Comparison of ENCODE assay signal across 19 cellular contexts in genomic region chr3:146502887-146503458, GRCh38. TPM values are rescaled to one million over a fixed set of nuclear protein-coding genes. Genes with fewer than 3 reads are reported as not detected.
DNase-seq lines count a peak whose midpoint lies in the region; ATAC-seq and TF ChIP-seq lines count a peak whose summit lies in the region.
"Had no signal": no experiment of that assay in that cellular context is flagged by ENCODE, and none has a peak within 500 bp of the region (broad histone marks: within the 10 kb centered on the region; RNA-seq: fewer than 3 reads in every experiment).

No MANE protein-coding gene starts in this region.

- H4K20me1 ChIP-seq in HCT116 (ENCODE audit: insufficient read depth), result no peaks in the 10 kb centered on the region

- TF ChIP-seq CTCF in HCT116 (IDR thresholded peaks at IDR 0.05 in 2 of 3, conservative IDR thresholded peaks at IDR 0.05 in 1 of 3; ENCODE audit: borderline replicate concordance in 1 of 3, insufficient read depth in 1 of 3, low read depth in 2 of 3, low read length in 2 of 3) (no peak), esophagus squamous epithelium (IDR thresholded peaks at IDR 0.05) (no peak), progenitor cell of endocrine pancreas (IDR thresholded peaks at IDR 0.05; ENCODE audit: unreplicated experiment) (no peak), glutamatergic neuron (IDR thresholded peaks at IDR 0.05; ENCODE audit: partially characterized antibody, unreplicated experiment) (no peak)

- DNase-seq in HCT116 (ENCODE audit: low read depth, low spot score) (no peak), SJSA1 (ENCODE audit: low read depth in 1 of 2, low spot score in 2 of 2) (no peak), esophagus squamous epithelium (lab: John Stamatoyannopoulos, UW) (no peak), progenitor cell of endocrine pancreas (ENCODE audit: low spot score, unreplicated experiment) (no peak), glutamatergic neuron (no peak)
- DNase-seq in activated naive CD4-positive, alpha-beta T cell (lab: John Stamatoyannopoulos, UW), result no peak
- no peak for DNase-seq in activated CD8-positive, alpha-beta memory T cell treated with anti-CD3 and anti-CD28 coated beads, Interleukin-2, amount 50 U/mL, for 4 hours
- DNase-seq: activated CD8-positive, alpha-beta memory T cell treated with anti-CD3 and anti-CD28 coated beads for 24 hours; activated effector memory CD4-positive, alpha-beta T cell treated with anti-CD3 and anti-CD28 coated beads, Interleukin-2, amount 50 U/mL, for 16 hours; foreskin melanocyte; NCI-H510A had no signal

- peaks cover 30% of the 10 kb centered on the region for H3K4me1 Mint-ChIP-seq in progenitor cell of endocrine pancreas (ENCODE audit: low read depth)
- H3K4me1 Mint-ChIP-seq in glutamatergic neuron (ENCODE audit: low read depth, unreplicated experiment), result no peaks in the 10 kb centered on the region

- H3K9me3 Mint-ChIP-seq in progenitor cell of endocrine pancreas (ENCODE audit: low read depth), result peaks cover 10% of the 10 kb centered on the region
- no peaks in the 10 kb centered on the region for H3K9me3 Mint-ChIP-seq in glutamatergic neuron (ENCODE audit: unreplicated experiment)
- H3K9me3 Mint-ChIP-seq: memory B cell; stimulated activated effector memory CD8-positive, alpha-beta T cell treated with anti-CD3 and anti-CD28 coated beads, Interleukin-12 subunit alpha, Interleukin-12 subunit beta, amount 100 ng/mL, for 72 hours had no signal

- no peaks in the 10 kb centered on the region for H3K9me3 ChIP-seq in HCT116 (ENCODE audit: control insufficient read depth in 1 of 2, insufficient read depth in 1 of 2, low read depth in 1 of 2, low read length in 2 of 2)
- no peaks in the 10 kb centered on the region for H3K9me3 ChIP-seq in SJSA1 (replicated peaks)
- no peaks in the 10 kb centered on the region for H3K9me3 ChIP-seq in esophagus squamous epithelium
- H3K9me3 ChIP-seq: body of pancreas, neutrophil, upper lobe of left lung had no signal

- H3K27ac Mint-ChIP-seq in progenitor cell of endocrine pancreas, result peak overlapping the region; percentile 82
- no peak overlapping the region for H3K27ac Mint-ChIP-seq in glutamatergic neuron (ENCODE audit: unreplicated experiment)
- H3K27ac Mint-ChIP-seq: B cell; memory B cell; stimulated activated effector memory CD8-positive, alpha-beta T cell treated with anti-CD3 and anti-CD28 coated beads, Interleukin-12 subunit alpha, Interleukin-12 subunit beta, amount 100 ng/mL, for 72 hours had no signal

- peaks cover 7% of the 10 kb centered on the region for H3K36me3 Mint-ChIP-seq in progenitor cell of endocrine pancreas (ENCODE audit: insufficient read depth)
- no peaks in the 10 kb centered on the region for H3K36me3 Mint-ChIP-seq in glutamatergic neuron (ENCODE audit: unreplicated experiment)
- H3K36me3 Mint-ChIP-seq: memory B cell; stimulated activated effector memory CD8-positive, alpha-beta T cell treated with anti-CD3 and anti-CD28 coated beads, Interleukin-12 subunit alpha, Interleukin-12 subunit beta, amount 100 ng/mL, for 72 hours had no signal

- H3K36me3 ChIP-seq in HCT116 (ENCODE audit: control insufficient read depth in 1 of 2, insufficient read depth in 2 of 2, low read length in 2 of 2) (no peaks in the 10 kb centered on the region), SJSA1 (no peaks in the 10 kb centered on the region), esophagus squamous epithelium (no peaks in the 10 kb centered on the region)
- H3K36me3 ChIP-seq: neutrophil, upper lobe of left lung had no signal

- CTCF ChIA-PET in HCT116 (lab: Charles Lee), result no interaction called here

- BruUV-seq in HCT116 (replicated peaks; lab: Mats Ljungman, UMichigan), result no TSS peak

- no peak for TF ChIP-seq POLR2A in HCT116 (IDR thresholded peaks at IDR 0.05; ENCODE audit: borderline replicate concordance, extremely low read depth, insufficient read depth, insufficient read length)
- no peak for TF ChIP-seq POLR2A in esophagus squamous epithelium (IDR thresholded peaks at IDR 0.05)

- H3K27me3 ChIP-seq in HCT116 (ENCODE audit: insufficient read depth, low read length) (no peaks in the 10 kb centered on the region), SJSA1 (replicated peaks) (no peaks in the 10 kb centered on the region), esophagus squamous epithelium (no peaks in the 10 kb centered on the region)
- H3K27me3 ChIP-seq: body of pancreas, neutrophil, upper lobe of left lung had no signal

- no peak overlapping the region for H3K4me3 Mint-ChIP-seq in progenitor cell of endocrine pancreas (ENCODE audit: low read depth)
- H3K4me3 Mint-ChIP-seq in glutamatergic neuron (ENCODE audit: unreplicated experiment), result no peak overlapping the region
- H3K4me3 Mint-ChIP-seq: B cell; memory B cell; stimulated activated effector memory CD8-positive, alpha-beta T cell treated with anti-CD3 and anti-CD28 coated beads, Interleukin-12 subunit alpha, Interleukin-12 subunit beta, amount 100 ng/mL, for 72 hours had no signal

- TF ChIP-seq RAD21 in HCT116 (IDR thresholded peaks at IDR 0.05; ENCODE audit: low read depth), result no peak

- H3K4me3 ChIP-seq in HCT116 (replicated peaks in 1 of 2; ENCODE audit: low read depth in 1 of 2, low read length in 2 of 2) (peak overlapping the region in 1 of 2 experiments; percentile 28; a peak in 1 of 4 replicates), SJSA1 (no peak overlapping the region), esophagus squamous epithelium (no peak overlapping the region)
- H3K4me3 ChIP-seq: body of pancreas, upper lobe of left lung had no signal

- no peak for ATAC-seq in HCT116
- ATAC-seq in GM21367 (IDR thresholded peaks at IDR 0.05; ENCODE audit: unreplicated experiment), result no peak

- peak overlapping the region; percentile 52 for H2AFZ ChIP-seq in HCT116 (ENCODE audit: low read depth, low read length, poor library complexity, severe bottlenecking)

- H3K4me2 ChIP-seq in HCT116 (ENCODE audit: low read length), result peak overlapping the region; percentile 63

- H3K27ac ChIP-seq in HCT116 (ENCODE audit: low read depth, low read length) (peak overlapping the region; percentile 68), SJSA1 (peak overlapping the region; percentile 81), esophagus squamous epithelium (peak overlapping the region in 3 of 4 donors; percentile 46 to 55 (median 51))
- H3K27ac ChIP-seq: neutrophil had no signal

- no peaks in the 10 kb centered on the region for H3K9me2 ChIP-seq in HCT116 (ENCODE audit: insufficient read depth)

- intact Hi-C loops in HCT116 (cut with micrococcal nuclease), result no loop called here
- intact Hi-C loops in esophagus squamous epithelium (cut with DNase I), result no loop called here

- peak overlapping the region; percentile 38 for H3K9ac ChIP-seq in HCT116 (ENCODE audit: low read length)

- H3K27me3 Mint-ChIP-seq in progenitor cell of endocrine pancreas, result no peaks in the 10 kb centered on the region
- no peaks in the 10 kb centered on the region for H3K27me3 Mint-ChIP-seq in glutamatergic neuron (ENCODE audit: unreplicated experiment)
- H3K27me3 Mint-ChIP-seq: memory B cell had no signal

- H3K4me1 ChIP-seq in HCT116 (ENCODE audit: control insufficient read depth in 1 of 2, insufficient read depth in 2 of 2, low read length in 2 of 2) (peaks cover 28 to 55% of the 10 kb centered on the region in 2 experiments), SJSA1 (replicated peaks) (peaks cover 55% of the 10 kb centered on the region), esophagus squamous epithelium (peaks cover 0 to 49% (median 17%) of the 10 kb centered on the region in 3 donors)

- 33 to 67% methylated on average over 1 of the region's 1 CpG for WGBS in esophagus squamous epithelium, 2 donors

- POLR2A ChIA-PET in HCT116 (lab: Charles Lee), result no interaction called here

- H3K79me2 ChIP-seq in HCT116 (ENCODE audit: insufficient read depth, low read length), result no peaks in the 10 kb centered on the region

- RAD21 ChIA-PET in HCT116 (lab: Charles Lee; ENCODE audit: low non-redundant PET in 1 of 2, low total read pairs in 2 of 2, uncharacterized antibody in 2 of 2, unreplicated experiment in 2 of 2), result no interaction called here

TF ChIP-seq in HCT116, 20 proteins besides CTCF, POLR2A, EP300 and RAD21 (continues in another document):
- TF ChIP-seq REST (IDR thresholded peaks at IDR 0.05; ENCODE audit: low read depth) (no peak), JUND (IDR thresholded peaks at IDR 0.05) (no peak), ZFX (IDR thresholded peaks at IDR 0.05) (no peak), SIN3A (IDR thresholded peaks at IDR 0.05; ENCODE audit: low read depth) (no peak)

RNA-seq across cellular contexts. Expression of gene PLSCR2, which starts 33.6 kb away (rescaled TPM):
- total RNA-seq in HCT116 (2021; ENCODE audit: unreplicated experiment) (not detected), esophagus squamous epithelium (not detected), progenitor cell of endocrine pancreas (0.44 TPM in 1 of 2 replicates, not detected in the other), glutamatergic neuron (ENCODE audit: unreplicated experiment) (not detected)
- not detected in 2 replicates for polyA plus RNA-seq in HCT116 (2012)
- total RNA-seq in SJSA1 (2014; rRNA removed; shearing (Covaris generic)), result not detected in 2 replicates
- total RNA-seq: body of pancreas, SK-MEL-5 had no signal

RNA-seq across cellular contexts. Expression of gene PLSCR1, which starts 41.4 kb away (rescaled TPM):
- total RNA-seq in HCT116 (2021; ENCODE audit: unreplicated experiment) (44.2 TPM), esophagus squamous epithelium (100 to 1,000 TPM in 1 of 4 donors, 10 to 100 TPM in 3; 51.1 to 138 (median 63.3) TPM), progenitor cell of endocrine pancreas (84.5 and 86.9 TPM in 2 replicates), glutamatergic neuron (ENCODE audit: unreplicated experiment) (4.1 TPM)
- 30.7 and 39.2 TPM in 2 replicates for polyA plus RNA-seq in HCT116 (2012)
- 64.4 and 90.4 TPM in 2 replicates for total RNA-seq in SJSA1 (2014; rRNA removed; shearing (Covaris generic))
